Comparison of ENCODE assay signal across 17 cellular contexts in genomic region chr9:128790536-128790935, GRCh38. TPM values are rescaled to one million over a fixed set of nuclear protein-coding genes. Genes with fewer than 3 reads are reported as not detected.
DNase-seq lines count a peak whose midpoint lies in the region; ATAC-seq and TF ChIP-seq lines count a peak whose summit lies in the region.
"Had no signal": no experiment of that assay in that cellular context is flagged by ENCODE, and none has a peak within 500 bp of the region (broad histone marks: within the 10 kb centered on the region; RNA-seq: fewer than 3 reads in every experiment).

No MANE protein-coding gene starts in this region.

- H3K36me3 Mint-ChIP-seq in stimulated activated effector memory CD8-positive, alpha-beta T cell treated with anti-CD3 and anti-CD28 coated beads, Interleukin-12 subunit alpha, Interleukin-12 subunit beta, amount 100 ng/mL, for 72 hours = peaks cover 76% of the 10 kb centered on the region
- peaks cover 9% of the 10 kb centered on the region for H3K36me3 Mint-ChIP-seq in activated CD8-positive, alpha-beta memory T cell treated with anti-CD3 and anti-CD28 coated beads, Interleukin-2, amount 10 ng/mL, durations not matched to agents 7 days and 5 days

- H3K4me3 Mint-ChIP-seq in stimulated activated naive CD8-positive, alpha-beta T cell treated with anti-CD3 and anti-CD28 coated beads, Interleukin-15, amount 100 ng/mL, for 72 hours = no peak overlapping the region
- no peak overlapping the region for H3K4me3 Mint-ChIP-seq in stimulated activated effector memory CD8-positive, alpha-beta T cell treated with anti-CD3 and anti-CD28 coated beads, Interleukin-12 subunit alpha, Interleukin-12 subunit beta, amount 100 ng/mL, for 72 hours
- no peak overlapping the region for H3K4me3 Mint-ChIP-seq in activated CD8-positive, alpha-beta memory T cell treated with anti-CD3 and anti-CD28 coated beads, Interleukin-2, amount 10 ng/mL, durations not matched to agents 7 days and 5 days
- H3K4me3 Mint-ChIP-seq: H9 had no signal

- no peaks in the 10 kb centered on the region for H3K9me3 Mint-ChIP-seq in stimulated activated naive CD8-positive, alpha-beta T cell treated with anti-CD3 and anti-CD28 coated beads, Interleukin-15, amount 100 ng/mL, for 72 hours
- no peaks in the 10 kb centered on the region for H3K9me3 Mint-ChIP-seq in stimulated activated effector memory CD8-positive, alpha-beta T cell treated with anti-CD3 and anti-CD28 coated beads, Interleukin-12 subunit alpha, Interleukin-12 subunit beta, amount 100 ng/mL, for 72 hours
- H3K9me3 Mint-ChIP-seq in activated CD8-positive, alpha-beta memory T cell treated with anti-CD3 and anti-CD28 coated beads, Interleukin-2, amount 10 ng/mL, durations not matched to agents 7 days and 5 days (ENCODE audit: low read depth) = no peaks in the 10 kb centered on the region
- H3K9me3 Mint-ChIP-seq: CD4-positive, alpha-beta T cell had no signal

- POLR2A ChIA-PET in RWPE1 (lab: Yijun Ruan, JAX; ENCODE audit: low non-redundant PET) = interaction anchor here (0.7 kb wide), 1 partner anchor 1636 kb away, joined by 3 read pairs; no protein-coding TSS in a partner anchor

- intact Hi-C loops in sciatic nerve (cut with DNase I) = no loop called here

- peaks cover 31% of the 10 kb centered on the region for H3K4me1 Mint-ChIP-seq in stimulated activated naive CD8-positive, alpha-beta T cell treated with anti-CD3 and anti-CD28 coated beads, Interleukin-15, amount 100 ng/mL, for 72 hours
- H3K4me1 Mint-ChIP-seq in stimulated activated effector memory CD8-positive, alpha-beta T cell treated with anti-CD3 and anti-CD28 coated beads, Interleukin-12 subunit alpha, Interleukin-12 subunit beta, amount 100 ng/mL, for 72 hours = peaks cover 29% of the 10 kb centered on the region
- peaks cover 15% of the 10 kb centered on the region for H3K4me1 Mint-ChIP-seq in activated CD8-positive, alpha-beta memory T cell treated with anti-CD3 and anti-CD28 coated beads, Interleukin-2, amount 10 ng/mL, durations not matched to agents 7 days and 5 days

- H3K27ac Mint-ChIP-seq in stimulated activated naive CD8-positive, alpha-beta T cell treated with anti-CD3 and anti-CD28 coated beads, Interleukin-15, amount 100 ng/mL, for 72 hours = peak overlapping the region; percentile 19 to 42
- peak overlapping the region; percentile 52 for H3K27ac Mint-ChIP-seq in stimulated activated effector memory CD8-positive, alpha-beta T cell treated with anti-CD3 and anti-CD28 coated beads, Interleukin-12 subunit alpha, Interleukin-12 subunit beta, amount 100 ng/mL, for 72 hours
- H3K27ac Mint-ChIP-seq in activated CD8-positive, alpha-beta memory T cell treated with anti-CD3 and anti-CD28 coated beads, Interleukin-2, amount 10 ng/mL, durations not matched to agents 7 days and 5 days = no peak overlapping the region
- H3K27ac Mint-ChIP-seq: H9 had no signal

- TF ChIP-seq CTCF in RWPE1 (conservative IDR thresholded peaks at IDR 0.05; ENCODE audit: low read depth) = no peak

- no peak for DNase-seq in stimulated activated naive CD8-positive, alpha-beta T cell treated with anti-CD3 and anti-CD28 coated beads, Interleukin-15, amount 100 ng/mL, for 72 hours
- no peak for DNase-seq in stimulated activated naive CD8-positive, alpha-beta T cell treated with anti-CD3 and anti-CD28 coated beads, Interleukin-15, Interleukin-2, amounts not matched to agents 100 U/mL and 50 U/mL, for 24 hours
- DNase-seq in RWPE1 (ENCODE audit: low spot score) (no peak), sciatic nerve (ENCODE audit: low spot score) (no peak)
- DNase-seq in stimulated activated effector memory CD8-positive, alpha-beta T cell treated with anti-CD3 and anti-CD28 coated beads, Interleukin-12 subunit alpha, Interleukin-12 subunit beta, amount 100 ng/mL, for 72 hours (ENCODE audit: low spot score in 2 of 2) = no peak
- DNase-seq in activated CD8-positive, alpha-beta memory T cell treated with anti-CD3 and anti-CD28 coated beads, Interleukin-2, amount 10 ng/mL, durations not matched to agents 7 days and 5 days = no peak
- DNase-seq: ACHN; BE2C; CD4-positive, alpha-beta T cell; DMS153; DMS79; GDM1; GOT3; H9 had no signal

- ATAC-seq in stimulated activated naive CD8-positive, alpha-beta T cell treated with anti-CD3 and anti-CD28 coated beads, Interleukin-15, amount 100 ng/mL, for 72 hours = no peak
- no peak for ATAC-seq in stimulated activated naive CD8-positive, alpha-beta T cell treated with anti-CD3 and anti-CD28 coated beads, Interleukin-15, Interleukin-2, amounts not matched to agents 100 U/mL and 50 U/mL, for 24 hours
- no peak for ATAC-seq in stimulated activated effector memory CD8-positive, alpha-beta T cell treated with anti-CD3 and anti-CD28 coated beads, Interleukin-12 subunit alpha, Interleukin-12 subunit beta, amount 100 ng/mL, for 72 hours
- ATAC-seq in GM18907 (IDR thresholded peaks at IDR 0.05; ENCODE audit: unreplicated experiment) (no peak), sciatic nerve (no peak)
- no peak for ATAC-seq in activated CD8-positive, alpha-beta memory T cell treated with anti-CD3 and anti-CD28 coated beads, Interleukin-2, amount 10 ng/mL, durations not matched to agents 7 days and 5 days
- ATAC-seq: HepG2 had no signal

- no peaks in the 10 kb centered on the region for H3K27me3 Mint-ChIP-seq in stimulated activated naive CD8-positive, alpha-beta T cell treated with anti-CD3 and anti-CD28 coated beads, Interleukin-15, amount 100 ng/mL, for 72 hours
- H3K27me3 Mint-ChIP-seq in activated CD8-positive, alpha-beta memory T cell treated with anti-CD3 and anti-CD28 coated beads, Interleukin-2, amount 10 ng/mL, durations not matched to agents 7 days and 5 days = no peaks in the 10 kb centered on the region
- H3K27me3 Mint-ChIP-seq: CD4-positive, alpha-beta T cell had no signal

- peak overlapping the region; percentile 14 for H3K27ac ChIP-seq in RWPE1
- H3K27ac ChIP-seq: C4-2B had no signal

- CTCF ChIA-PET in RWPE1 (lab: Yijun Ruan, JAX) = interaction anchor here (0.5 kb wide), 1 partner anchor 46 kb away, joined by 3 read pairs; no protein-coding TSS in a partner anchor
- CTCF ChIA-PET in activated CD8-positive, alpha-beta memory T cell treated with anti-CD3 and anti-CD28 coated beads, Interleukin-2, amount 10 ng/mL, durations not matched to agents 7 days and 5 days (lab: Charles Lee) = no interaction called here

RNA-seq across cellular contexts. Expression of gene TBC1D13, which starts 3.5 kb away (rescaled TPM):
- 10 to 100 TPM; 21.5 to 22.2 TPM for total RNA-seq in activated CD8-positive, alpha-beta memory T cell treated with anti-CD3 and anti-CD28 coated beads, Interleukin-2, amount 10 ng/mL, durations not matched to agents 7 days and 5 days
- total RNA-seq in sciatic nerve = 23.2 TPM

RNA-seq across cellular contexts. Expression of gene ZER1, which starts 18.8 kb away (rescaled TPM):
- total RNA-seq in activated CD8-positive, alpha-beta memory T cell treated with anti-CD3 and anti-CD28 coated beads, Interleukin-2, amount 10 ng/mL, durations not matched to agents 7 days and 5 days = 10 to 100 TPM; 17.7 to 18.2 TPM
- total RNA-seq in sciatic nerve = 40.6 TPM

RNA-seq across cellular contexts. Expression of gene ENDOG, which starts 27.8 kb away (rescaled TPM):
- 10 to 100 TPM; 19.0 to 22.3 TPM for total RNA-seq in activated CD8-positive, alpha-beta memory T cell treated with anti-CD3 and anti-CD28 coated beads, Interleukin-2, amount 10 ng/mL, durations not matched to agents 7 days and 5 days
- 14.1 TPM for total RNA-seq in sciatic nerve

RNA-seq across cellular contexts. Expression of gene SPOUT1, which starts 39.1 kb away (rescaled TPM):
- 100 to 1,000 TPM in 1 of 2 experiments, 10 to 100 TPM in 1; 83.3 to 104 TPM for total RNA-seq in activated CD8-positive, alpha-beta memory T cell treated with anti-CD3 and anti-CD28 coated beads, Interleukin-2, amount 10 ng/mL, durations not matched to agents 7 days and 5 days
- total RNA-seq in sciatic nerve = 32.7 TPM
